8 cellular contexts compared by ENCODE assay signal in the genomic region with DNA sequence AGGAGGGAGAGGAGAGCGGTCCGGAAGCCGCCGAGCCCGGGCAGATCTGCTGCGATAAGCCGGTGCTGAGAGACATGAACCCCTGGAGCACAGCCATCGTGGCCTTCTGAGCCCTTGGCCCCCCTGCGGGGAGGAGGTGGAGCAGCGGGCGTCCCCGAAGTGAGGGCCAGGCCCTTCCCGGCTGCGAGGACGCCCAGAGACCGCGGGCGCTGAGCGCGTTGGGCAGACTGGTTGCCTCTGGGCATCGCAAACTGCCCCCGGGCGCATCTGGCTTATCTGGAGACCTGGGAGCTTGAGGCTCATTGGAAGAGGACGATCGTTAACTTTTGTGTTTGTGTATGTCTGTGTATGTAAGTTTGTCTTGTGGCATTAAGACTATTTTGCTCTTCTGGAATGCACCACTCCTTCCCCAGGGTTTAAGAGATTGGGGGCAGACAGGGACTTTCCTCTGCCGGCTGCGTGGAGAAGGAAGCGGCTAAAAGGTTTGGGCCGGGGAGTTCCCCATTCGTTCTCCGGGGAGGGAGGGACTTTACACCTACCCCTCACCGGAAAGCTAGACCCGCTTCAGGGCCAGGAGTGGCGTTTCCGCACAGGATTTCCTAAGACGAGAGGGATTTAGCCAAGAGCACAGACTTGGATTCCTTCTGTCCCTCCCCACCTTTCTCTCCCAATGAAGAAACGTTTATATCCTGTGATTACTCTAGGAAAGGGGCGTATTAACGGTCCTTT. TPM values are rescaled to one million over a fixed set of nuclear protein-coding genes. Genes with fewer than 3 reads are reported as not detected.
DNase-seq lines count a peak whose midpoint lies in the region; ATAC-seq and TF ChIP-seq lines count a peak whose summit lies in the region.

No MANE protein-coding gene starts in this region.

- peak in 1 of 2 donors; percentile 42 for TF ChIP-seq POLR2A in Peyer's patch (IDR thresholded peaks at IDR 0.05)
- peak in 1 of 2 donors; percentile 36 for TF ChIP-seq POLR2A in tibial nerve (IDR thresholded peaks at IDR 0.05)

- peaks cover 57% of the 10 kb centered on the region for H3K4me1 Mint-ChIP-seq in osteocyte (ENCODE audit: unreplicated experiment)

- H3K9me3 ChIP-seq in Peyer's patch (no peaks in the 10 kb centered on the region), tibial nerve (no peaks in the 10 kb centered on the region)

- H3K9me3 Mint-ChIP-seq in osteocyte (ENCODE audit: unreplicated experiment) = no peaks in the 10 kb centered on the region

- peak in 2 of 6 experiments; percentile 8 to 12 for TF ChIP-seq CTCF in Peyer's patch (IDR thresholded peaks at IDR 0.05)
- TF ChIP-seq CTCF in osteocyte (IDR thresholded peaks at IDR 0.05) = no peak
- TF ChIP-seq CTCF in tibial nerve (IDR thresholded peaks at IDR 0.05) = peak in 2 of 5 experiments; percentile 24 to 27

- peaks cover 0 to 30% (median 12%) of the 10 kb centered on the region in 4 donors for H3K4me1 ChIP-seq in Peyer's patch
- peaks cover 0 to 53% (median 18%) of the 10 kb centered on the region in 4 donors for H3K4me1 ChIP-seq in tibial nerve

- DNase-seq in Ammon's horn (ENCODE audit: low spot score) = peak; percentile 78
- DNase-seq in Peyer's patch = peak; percentile 73 to 86 (median 84)
- peak; percentile 61 for DNase-seq in activated gamma-delta T cell (lab: John Stamatoyannopoulos, UW)
- DNase-seq in glomerular visceral epithelial cell (ENCODE audit: extremely low spot score) = peak; percentile 72
- DNase-seq in osteocyte (ENCODE audit: extremely low spot score, unreplicated experiment) = peak; percentile 85
- DNase-seq in tibial nerve (ENCODE audit: low spot score in 2 of 2) = peak; percentile 30 to 57

- H3K27ac ChIP-seq in Peyer's patch (peak overlapping the region; percentile 92 to 99 (median 96)), tibial nerve (peak overlapping the region; percentile 78 to 90 (median 83))

- H3K4me3 Mint-ChIP-seq in osteocyte (ENCODE audit: unreplicated experiment) = peak overlapping the region; percentile 99

- H3K36me3 ChIP-seq in Peyer's patch = no peaks in the 10 kb centered on the region
- peaks cover 0 to 4% (median 0%) of the 10 kb centered on the region in 3 donors for H3K36me3 ChIP-seq in tibial nerve

- H3K27me3 ChIP-seq in Peyer's patch (no peaks in the 10 kb centered on the region), tibial nerve (no peaks in the 10 kb centered on the region)

- 1 to 4% methylated on average over 31 to 38 of the region's 39 CpGs for WGBS in tibial nerve, 2 donors

- H3K4me3 ChIP-seq in Peyer's patch = peak overlapping the region; percentile 80 to 95 (median 88)
- peak overlapping the region; percentile 75 to 85 (median 82) for H3K4me3 ChIP-seq in tibial nerve

- TF ChIP-seq EP300 in tibial nerve (IDR thresholded peaks at IDR 0.05) = peak; percentile 15 to 71

- H3K27ac Mint-ChIP-seq in osteocyte (ENCODE audit: unreplicated experiment) = peak overlapping the region; percentile 97

- no peaks in the 10 kb centered on the region for H3K27me3 Mint-ChIP-seq in osteocyte (ENCODE audit: unreplicated experiment)

- H3K36me3 Mint-ChIP-seq in osteocyte (ENCODE audit: unreplicated experiment) = peaks cover 22% of the 10 kb centered on the region

- ATAC-seq in GM19324 (IDR thresholded peaks at IDR 0.05; ENCODE audit: low FRiP score, unreplicated experiment) = peak; percentile 17
- peak; percentile 30 for ATAC-seq in HG03520 (IDR thresholded peaks at IDR 0.05; ENCODE audit: unreplicated experiment)

RNA-seq across cellular contexts. Expression of a gene that starts 1.4 kb away (rescaled TPM):
- 10 to 100 TPM in 1 of 4 donors, 1 to 10 TPM in 3; 6.3 to 10.7 (median 8.2) TPM for total RNA-seq in Peyer's patch
- total RNA-seq in osteocyte = 29.8 and 32.2 TPM in 2 replicates
- total RNA-seq in tibial nerve = 10 to 100 TPM in 3 of 4 donors, 1 to 10 TPM in 1; 8.1 to 16.3 (median 13.1) TPM

RNA-seq across cellular contexts. Expression of a gene that starts 56.2 kb away (rescaled TPM):
- total RNA-seq in Peyer's patch (1 to 10 TPM; 4.0 to 9.7 (median 6.0) TPM), osteocyte (3.7 and 4.3 TPM in 2 replicates), tibial nerve (10 to 100 TPM in 3 of 4 donors, 1 to 10 TPM in 1; 9.2 to 26.2 (median 10.9) TPM)

Comparison
In these comparisons a context has a peak if more than half of its experiments do, and no peak if none do; other contexts are left out.
1. Peak in every context shown above with its lines: DNase-seq, ATAC-seq, H3K4me3 ChIP-seq and H3K27ac ChIP-seq.